31 cellular contexts compared by ENCODE assay signal in genomic region chr2:235762832-235763598, GRCh38.
DNase-seq lines count a peak whose midpoint lies in the region; ATAC-seq and TF ChIP-seq lines count a peak whose summit lies in the region.
"Had no signal": no experiment of that assay in that cellular context is flagged by ENCODE, and none has a peak within 500 bp of the region (broad histone marks: within the 10 kb centered on the region; RNA-seq: fewer than 3 reads in every experiment).

No MANE protein-coding gene starts in this region.

- peak; percentile 17 for DNase-seq in DMS53 (lab: John Stamatoyannopoulos, UW)
- DNase-seq in DMS53 treated with DMSO at 0.1 percent for 48 hours (lab: John Stamatoyannopoulos, UW; ENCODE audit: unreplicated experiment) = no peak
- DNase-seq in LNCaP clone FGC (ENCODE audit: low read depth) = no peak
- peak; percentile 19 for DNase-seq in choroid plexus epithelial cell (ENCODE audit: low read depth)
- DNase-seq in osteoblast (ENCODE audit: insufficient read length, low spot score, missing footprints) = no peak
- DNase-seq in NCI-H526 treated with DMSO at 0.1 percent for 48 hours (lab: John Stamatoyannopoulos, UW) = no peak
- DNase-seq in NCI-H1436 (lab: John Stamatoyannopoulos, UW) = no peak
- DNase-seq: activated CD4-positive, alpha-beta memory T cell treated with anti-CD3 and anti-CD28 coated beads for 36 hours; activated CD8-positive, alpha-beta memory T cell treated with anti-CD3 and anti-CD28 coated beads, Interleukin-2, amount 50 U/mL, for 48 hours; activated naive CD4-positive, alpha-beta T cell treated with anti-CD3 and anti-CD28 coated beads, Interleukin-2, amount 50 U/mL, for 16 hours; AML-193; amniotic stem cell; CD8-positive, alpha-beta T cell; DMS 273 treated with DMSO at 0.1 percent for 48 hours; esophagus squamous epithelium; gastrocnemius medialis; left colon; mammary epithelial cell; MV-4-11; NCI-H1930; NCI-H345; NCI-H748 treated with DMSO at 0.1 percent for 48 hours; stimulated activated CD4-positive, alpha-beta T cell treated with anti-CD3 and anti-CD28 coated beads, Interleukin-4, amount 100 ng/mL, for 4 hours; stimulated activated naive CD4-positive, alpha-beta T cell had no signal

- peak; percentile 17; the same call in 1 of the 2 replicates for TF ChIP-seq CTCF in LNCaP clone FGC (IDR thresholded peaks at IDR 0.05; ENCODE audit: control insufficient read depth, extremely low read depth, insufficient read depth)
- peak; percentile 30 for TF ChIP-seq CTCF in choroid plexus epithelial cell (conservative IDR thresholded peaks at IDR 0.05; ENCODE audit: low read depth, low read length)
- peak; percentile 13 for TF ChIP-seq CTCF in osteoblast (IDR thresholded peaks at IDR 0.05; ENCODE audit: extremely low read depth, low read depth, low read length)

- ATAC-seq in GM21576 (IDR thresholded peaks at IDR 0.05; ENCODE audit: unreplicated experiment) = no peak
- ATAC-seq: activated CD4-positive, CD25-positive, alpha-beta regulatory T cell treated with anti-CD3 and anti-CD28 coated beads, Interleukin-2, amount 50 U/mL, for 24 hours; CD8-positive, alpha-beta T cell; gastrocnemius medialis; left colon had no signal

- H3K27me3 ChIP-seq in osteoblast (ENCODE audit: insufficient read depth, low read length) = no peaks in the 10 kb centered on the region
- H3K27me3 ChIP-seq: esophagus squamous epithelium, gastrocnemius medialis, hepatocyte, suprapubic skin had no signal

- H3K79me2 ChIP-seq in osteoblast (ENCODE audit: insufficient read depth, low read length) = no peaks in the 10 kb centered on the region
- H3K79me2 ChIP-seq: hepatocyte had no signal

- no peaks in the 10 kb centered on the region for H4K20me1 ChIP-seq in osteoblast (ENCODE audit: insufficient read depth, low read length)

- H3K4me2 ChIP-seq in osteoblast (ENCODE audit: insufficient read depth, low read length) = no peak overlapping the region
- H3K4me2 ChIP-seq: hepatocyte had no signal

- no peaks in the 10 kb centered on the region for H3K9me3 ChIP-seq in osteoblast (ENCODE audit: low read depth, low read length)
- H3K9me3 ChIP-seq: esophagus squamous epithelium, gastrocnemius medialis, prostate gland, suprapubic skin had no signal

- H2AFZ ChIP-seq in osteoblast (ENCODE audit: low read length) = no peak overlapping the region
- H2AFZ ChIP-seq: hepatocyte had no signal

- peaks cover 9% of the 10 kb centered on the region for H3K36me3 ChIP-seq in osteoblast (ENCODE audit: insufficient read depth, low read length)
- H3K36me3 ChIP-seq: gastrocnemius medialis, prostate gland had no signal

- H3K4me1 ChIP-seq in osteoblast (ENCODE audit: insufficient read depth, low read length) = no peaks in the 10 kb centered on the region
- H3K4me1 ChIP-seq: esophagus squamous epithelium, gastrocnemius medialis, prostate gland had no signal

- H3K27ac ChIP-seq in osteoblast (ENCODE audit: low read depth, low read length) = no peak overlapping the region
- H3K27ac ChIP-seq: 22Rv1, esophagus squamous epithelium, gastrocnemius medialis, hepatocyte, prostate gland, SK-N-MC, suprapubic skin had no signal

- H3K4me3 ChIP-seq in LNCaP clone FGC (ENCODE audit: low read depth, low read length) (no peak overlapping the region), choroid plexus epithelial cell (ENCODE audit: low read depth, low read length) (no peak overlapping the region), osteoblast (ENCODE audit: insufficient read depth, low read length) (no peak overlapping the region)
- H3K4me3 ChIP-seq: esophagus squamous epithelium, gastrocnemius medialis, hepatocyte, prostate gland, SK-N-MC, suprapubic skin had no signal

Comparison
In these comparisons a context has a peak if more than half of its experiments do, and no peak if none do; other contexts are left out.
1. DNase-seq: peak in DMS53 (single experiment) and choroid plexus epithelial cell (single experiment); none in DMS53 treated with DMSO at 0.1 percent for 48 hours (single experiment), LNCaP clone FGC (single experiment), osteoblast (single experiment), NCI-H526 treated with DMSO at 0.1 percent for 48 hours (single experiment) and NCI-H1436 (single experiment).
2. Peak in every context shown above with its lines, with median percentiles within 50 percentile points of each other: CTCF ChIP-seq.